ENCODE assay signal across 8 cellular contexts in the genomic region with DNA sequence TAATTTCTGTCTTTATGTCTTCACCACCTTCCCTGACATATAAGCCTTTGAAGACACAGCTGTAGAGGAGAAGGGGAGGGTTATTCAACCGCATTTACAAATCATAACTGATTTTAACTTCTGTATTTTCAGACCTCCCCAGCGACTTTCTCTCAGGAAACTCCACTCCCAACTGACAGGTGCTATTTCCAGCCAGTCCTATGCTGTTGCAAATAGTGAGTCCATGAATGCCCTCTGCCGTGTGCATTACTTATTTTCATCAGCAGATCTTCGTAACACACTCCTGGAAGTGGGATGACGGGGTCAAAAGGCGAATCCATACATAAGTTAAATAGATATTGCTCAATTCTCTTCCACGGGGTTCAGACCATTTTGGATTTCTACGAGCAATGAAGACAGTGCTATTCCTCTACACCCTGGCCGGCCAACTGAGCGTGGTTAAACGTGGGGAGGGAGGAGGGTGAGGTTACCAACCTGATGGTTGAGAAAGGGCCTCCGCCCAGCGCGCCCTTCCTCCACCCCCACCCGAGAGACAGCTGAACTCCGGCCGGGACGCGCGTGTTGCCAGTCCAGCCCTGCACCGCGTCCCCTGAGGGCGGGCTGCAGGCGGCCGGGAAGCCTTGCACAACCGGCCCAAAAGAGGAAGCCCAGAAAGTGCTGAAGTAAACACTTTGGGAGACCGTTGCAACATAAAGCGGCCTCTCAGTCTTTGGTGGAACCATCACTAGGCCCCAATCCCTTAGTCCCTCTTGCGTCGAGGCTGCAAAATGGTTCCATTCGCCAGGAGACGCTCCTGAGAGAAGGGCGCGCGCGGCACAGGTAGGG. TPM values are rescaled to one million over a fixed set of nuclear protein-coding genes. Genes with fewer than 3 reads are reported as not detected.
DNase-seq lines count a peak whose midpoint lies in the region; ATAC-seq and TF ChIP-seq lines count a peak whose summit lies in the region.

Gene APBB1IP, plus strand, starts transcription at position 705 of the 825 bp plus-strand sequence. CDS start 53,986 bp downstream, outside the sequence.

- H3K27me3 Mint-ChIP-seq in CD4-positive, alpha-beta memory T cell, result no peaks in the 10 kb centered on the region
- H3K27me3 Mint-ChIP-seq in activated CD4-positive, alpha-beta memory T cell treated with anti-CD3 and anti-CD28 coated beads for 36 hours, result no peaks in the 10 kb centered on the region

- H3K4me1 ChIP-seq in CD4-positive, alpha-beta memory T cell (ENCODE audit: insufficient read depth, low read length), result peaks cover 52% of the 10 kb centered on the region
- H3K4me1 ChIP-seq in HUES6 (ENCODE audit: control insufficient read depth, insufficient read depth, low read length) (no peaks in the 10 kb centered on the region), thoracic aorta (ENCODE audit: control insufficient read depth in 1 of 2, low read depth in 2 of 2) (no peaks in the 10 kb centered on the region)

- peak within 1 kb of the TSS; percentile 92 to 98 (median 96) for H3K27ac Mint-ChIP-seq in CD4-positive, alpha-beta memory T cell
- peak within 1 kb of the TSS; percentile 92 for H3K27ac Mint-ChIP-seq in activated CD4-positive, alpha-beta memory T cell treated with anti-CD3 and anti-CD28 coated beads for 36 hours

- H3K4me3 ChIP-seq in CD4-positive, alpha-beta memory T cell (ENCODE audit: low read length in 2 of 2), result peak within 1 kb of the TSS; percentile 94
- H3K4me3 ChIP-seq in HUES6 (ENCODE audit: low read depth, low read length), result peak within 1 kb of the TSS; percentile 67
- peak within 1 kb of the TSS; percentile 70 for H3K4me3 ChIP-seq in thoracic aorta

- H3K4me1 Mint-ChIP-seq in CD4-positive, alpha-beta memory T cell, result peaks cover 39 to 71% (median 55%) of the 10 kb centered on the region in 4 donors
- H3K4me1 Mint-ChIP-seq in activated CD4-positive, alpha-beta memory T cell treated with anti-CD3 and anti-CD28 coated beads for 36 hours (ENCODE audit: low read depth), result peaks cover 51% of the 10 kb centered on the region

- intact Hi-C loops in CD4-positive, alpha-beta memory T cell (cut with micrococcal nuclease), result loop anchor here (1.0 to 5.0 kb wide), 7 partner anchors 10 to 804 kb away; partner anchors contain the start of gene ACBD5
- intact Hi-C loops in activated CD4-positive, alpha-beta memory T cell treated with anti-CD3 and anti-CD28 coated beads for 36 hours (cut with micrococcal nuclease), result loop anchor here (1.0 to 5.0 kb wide), 7 partner anchors 8 to 1894 kb away; partner anchors contain the start of genes ABI1 and ACBD5

- no peak within 1 kb of the TSS for H3K9ac ChIP-seq in HUES6 (ENCODE audit: low read length)

- no peaks in the 10 kb centered on the region for H3K9me3 ChIP-seq in CD4-positive, alpha-beta memory T cell (ENCODE audit: control insufficient read depth in 1 of 2, low read length in 2 of 2)
- H3K9me3 ChIP-seq in HUES6 (ENCODE audit: control insufficient read depth, insufficient read depth, low read depth, low read length) (no peaks in the 10 kb centered on the region), thoracic aorta (no peaks in the 10 kb centered on the region)

- ATAC-seq in GM21360 (IDR thresholded peaks at IDR 0.05; ENCODE audit: unreplicated experiment) (peak; percentile 49), thoracic aorta (ENCODE audit: insufficient number of reproducible peaks, low FRiP score, low read depth) (no peak)

- H3K36me3 Mint-ChIP-seq in CD4-positive, alpha-beta memory T cell, result peaks cover 3 to 25% of the 10 kb centered on the region in 2 donors
- peaks cover 6% of the 10 kb centered on the region for H3K36me3 Mint-ChIP-seq in activated CD4-positive, alpha-beta memory T cell treated with anti-CD3 and anti-CD28 coated beads for 36 hours

- peak; percentile 33 for TF ChIP-seq POLR2A in erythroblast (IDR thresholded peaks at IDR 0.05; ENCODE audit: low read length)

- H3K4me3 Mint-ChIP-seq in CD4-positive, alpha-beta memory T cell, result peak within 1 kb of the TSS; percentile 94 to 98 (median 96)
- peak within 1 kb of the TSS; percentile 93 for H3K4me3 Mint-ChIP-seq in activated CD4-positive, alpha-beta memory T cell treated with anti-CD3 and anti-CD28 coated beads for 36 hours

- DNase-seq in CD4-positive, alpha-beta memory T cell, result peak; percentile 39 to 59 (median 43)
- DNase-seq in activated CD4-positive, alpha-beta memory T cell treated with anti-CD3 and anti-CD28 coated beads for 36 hours, result peak; percentile 66
- DNase-seq in erythroblast (lab: John Stamatoyannopoulos, UW) (peak; percentile 26 to 38), mucosa of gallbladder (ENCODE audit: low spot score) (peak; percentile 68), thoracic aorta (ENCODE audit: low spot score) (no peak), NCI-H128 (lab: John Stamatoyannopoulos, UW; ENCODE audit: unreplicated experiment) (no peak)

- peaks cover 0 to 2% (median 0%) of the 10 kb centered on the region in 8 donors for H3K9me3 Mint-ChIP-seq in CD4-positive, alpha-beta memory T cell
- H3K9me3 Mint-ChIP-seq in activated CD4-positive, alpha-beta memory T cell treated with anti-CD3 and anti-CD28 coated beads for 36 hours, result no peaks in the 10 kb centered on the region

- peak within 1 kb of the TSS; percentile 89 for H3K27ac ChIP-seq in CD4-positive, alpha-beta memory T cell (ENCODE audit: low read depth, low read length)
- H3K27ac ChIP-seq in HUES6 (ENCODE audit: low read depth, low read length), result no peak within 1 kb of the TSS
- H3K27ac ChIP-seq in thoracic aorta, result peak within 1 kb of the TSS; percentile 28 to 59

- CTCF ChIA-PET in CD4-positive, alpha-beta memory T cell (lab: Charles Lee; ENCODE audit: partially characterized antibody), result interaction anchor here (1.2 to 2.6 kb wide), 5 partner anchors 11 to 103 kb away, joined by 3 to 9 read pairs (median 6); no protein-coding TSS in a partner anchor
- CTCF ChIA-PET in activated CD4-positive, alpha-beta memory T cell treated with anti-CD3 and anti-CD28 coated beads for 36 hours (lab: Charles Lee), result interaction anchor here (1.2 to 1.8 kb wide), 2 partner anchors 23 to 28 kb away, joined by 3 read pairs; no protein-coding TSS in a partner anchor

- no peak for TF ChIP-seq CTCF in thoracic aorta (IDR thresholded peaks at IDR 0.05)

- H3K36me3 ChIP-seq in CD4-positive, alpha-beta memory T cell (ENCODE audit: insufficient read depth, low read length), result no peaks in the 10 kb centered on the region
- no peaks in the 10 kb centered on the region for H3K36me3 ChIP-seq in HUES6 (ENCODE audit: control insufficient read depth, insufficient read depth, low read length)
- H3K36me3 ChIP-seq in thoracic aorta, result no peaks in the 10 kb centered on the region

- POLR2A ChIA-PET in CD4-positive, alpha-beta memory T cell (lab: Charles Lee; ENCODE audit: partially characterized antibody), result interaction anchor here (0.8 to 9.6 kb wide), 20 partner anchors 11 to 716 kb away, joined by 3 to 167 read pairs (median 6); partner anchors contain the start of genes PDSS1 and YME1L1
- POLR2A ChIA-PET in activated CD4-positive, alpha-beta memory T cell treated with anti-CD3 and anti-CD28 coated beads for 36 hours (lab: Charles Lee), result interaction anchor here (1.0 to 2.6 kb wide), 5 partner anchors 10 to 49 kb away, joined by 3 to 11 read pairs (median 5); no protein-coding TSS in a partner anchor

- no peaks in the 10 kb centered on the region for H3K27me3 ChIP-seq in CD4-positive, alpha-beta memory T cell (ENCODE audit: insufficient read depth, low read length)
- H3K27me3 ChIP-seq in HUES6 (ENCODE audit: control insufficient read depth, insufficient read depth, low read length) (peaks cover 31% of the 10 kb centered on the region), thoracic aorta (replicated peaks; ENCODE audit: insufficient read depth) (no peaks in the 10 kb centered on the region)

RNA-seq across cellular contexts. Expression of gene APBB1IP, which starts in this region (rescaled TPM):
- total RNA-seq in CD4-positive, alpha-beta memory T cell, result 100 to 1,000 TPM; 106 TPM
- 10 to 100 TPM; 30.6 to 85.9 TPM for polyA plus RNA-seq in CD4-positive, alpha-beta memory T cell
- 10 to 100 TPM; 50.1 to 52.1 TPM for total RNA-seq in activated CD4-positive, alpha-beta memory T cell treated with anti-CD3 and anti-CD28 coated beads for 36 hours
- total RNA-seq in mucosa of gallbladder (40.1 TPM), thoracic aorta (1 to 10 TPM; 8.4 to 9.2 TPM)

Comparison
In these comparisons a context has a peak if more than half of its experiments do, and no peak if none do; other contexts are left out.
1. DNase-seq: peak in CD4-positive, alpha-beta memory T cell (5 of 5), activated CD4-positive, alpha-beta memory T cell treated with anti-CD3 and anti-CD28 coated beads for 36 hours (single experiment), erythroblast (2 of 2) and mucosa of gallbladder (single experiment); none in thoracic aorta (single experiment) and NCI-H128 (single experiment).
2. Peak in every context shown above with its lines, with median percentiles within 50 percentile points of each other: H3K4me3 ChIP-seq.